Comparison of ENCODE assay signal across 26 cellular contexts in the genomic region with DNA sequence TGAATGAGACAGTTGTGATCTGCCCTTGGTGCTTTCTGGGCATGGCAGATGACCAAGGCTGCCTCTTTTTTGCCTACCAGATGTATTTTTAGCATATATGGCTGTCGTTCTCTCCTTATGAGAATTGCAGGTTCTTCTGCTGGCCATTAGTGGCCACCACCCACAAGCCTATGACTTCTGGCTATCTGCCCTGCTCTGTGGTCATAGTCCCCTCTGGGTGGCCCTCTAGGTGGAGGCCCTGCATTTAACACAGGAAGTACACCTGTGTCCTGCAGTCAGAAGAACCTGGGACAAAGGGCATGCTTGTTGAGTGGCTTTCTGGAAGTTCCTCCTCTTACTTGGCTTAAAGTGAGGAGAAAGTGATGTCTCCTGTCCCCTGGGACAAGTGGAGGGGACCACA. TPM values are rescaled to one million over a fixed set of nuclear protein-coding genes. Genes with fewer than 3 reads are reported as not detected.
"Had no signal": no experiment of that assay in that cellular context is flagged by ENCODE, and none has a peak within 500 bp of the region (broad histone marks: within the 10 kb centered on the region; RNA-seq: fewer than 3 reads in every experiment).

No MANE protein-coding gene starts in this region.

- H3K4me1 ChIP-seq: neural progenitor cell, prostate gland, tibial artery, vagina had no signal

- H3K4me3 ChIP-seq: heart right ventricle, neural progenitor cell, pancreas, prostate gland, right lobe of liver, spleen, tibial artery, upper lobe of right lung, vagina had no signal

- H3K9ac ChIP-seq: neural progenitor cell had no signal

- H3K9me3 ChIP-seq: heart right ventricle, pancreas, prostate gland, right lobe of liver, spleen, tibial artery, upper lobe of right lung, vagina had no signal

- H3K4me2 ChIP-seq: neural progenitor cell had no signal

- H3K36me3 ChIP-seq: heart right ventricle, neural progenitor cell, pancreas, prostate gland, right lobe of liver, spleen, tibial artery, upper lobe of right lung, vagina had no signal

- H3K27me3 ChIP-seq: neural progenitor cell, pancreas, right lobe of liver, upper lobe of right lung, vagina had no signal

- H3K27ac ChIP-seq: heart right ventricle, neural progenitor cell, pancreas, prostate gland, right lobe of liver, spleen, tibial artery, upper lobe of right lung, vagina had no signal

- H2AFZ ChIP-seq: neural progenitor cell had no signal

- DNase-seq: effector memory CD4-positive, alpha-beta T cell; heart right ventricle; hypothalamus; kidney glomerular epithelial cell; nucleus accumbens; pancreas; retina; right lobe of liver; spleen; stimulated activated CD4-positive, alpha-beta T cell treated with anti-CD3 and anti-CD28 coated beads, Interleukin-15, amount 100 ng/mL, for 24 hours; stimulated activated CD4-positive, alpha-beta T cell treated with anti-CD3 and anti-CD28 coated beads, Interleukin-1b, Interleukin-23, amount 100 ng/mL, for 48 hours; stimulated activated CD4-positive, alpha-beta T cell treated with anti-CD3 and anti-CD28 coated beads, Interleukin-4, amount 100 ng/mL, for 24 hours; tibial artery; upper lobe of right lung had no signal

- ATAC-seq: esophagus mucosa; heart right ventricle; left lobe of liver; natural killer cell treated with Interleukin-12 subunit alpha and Interleukin-12 subunit beta and Interleukin-15 and Interleukin-18, amount 100 ng/mL, for 72 hours; pancreas; stimulated activated memory B cell treated with anti-CD40 and anti-IgM and Interleukin-4, amounts not matched to agents 10 μg/mL and 1 μg/mL and 100 μg/mL, for 72 hours; upper lobe of right lung had no signal

RNA-seq across cellular contexts. Expression of gene FCAMR, which starts 6.5 kb away (rescaled TPM):
- total RNA-seq: fibroblast of lung; frontal cortex; heart right ventricle; lower leg skin; mammary epithelial cell; natural killer cell treated with Interleukin-12 subunit alpha and Interleukin-12 subunit beta and Interleukin-15 and Interleukin-18, amount 100 ng/mL, for 72 hours; pancreas; temporal lobe; upper lobe of right lung; vagina had no signal

RNA-seq across cellular contexts. Expression of gene PIGR, which starts 17.5 kb away (rescaled TPM):
- total RNA-seq: fibroblast of lung, frontal cortex had no signal
